ENCODE assay signal across 8 cellular contexts in the genomic region with DNA sequence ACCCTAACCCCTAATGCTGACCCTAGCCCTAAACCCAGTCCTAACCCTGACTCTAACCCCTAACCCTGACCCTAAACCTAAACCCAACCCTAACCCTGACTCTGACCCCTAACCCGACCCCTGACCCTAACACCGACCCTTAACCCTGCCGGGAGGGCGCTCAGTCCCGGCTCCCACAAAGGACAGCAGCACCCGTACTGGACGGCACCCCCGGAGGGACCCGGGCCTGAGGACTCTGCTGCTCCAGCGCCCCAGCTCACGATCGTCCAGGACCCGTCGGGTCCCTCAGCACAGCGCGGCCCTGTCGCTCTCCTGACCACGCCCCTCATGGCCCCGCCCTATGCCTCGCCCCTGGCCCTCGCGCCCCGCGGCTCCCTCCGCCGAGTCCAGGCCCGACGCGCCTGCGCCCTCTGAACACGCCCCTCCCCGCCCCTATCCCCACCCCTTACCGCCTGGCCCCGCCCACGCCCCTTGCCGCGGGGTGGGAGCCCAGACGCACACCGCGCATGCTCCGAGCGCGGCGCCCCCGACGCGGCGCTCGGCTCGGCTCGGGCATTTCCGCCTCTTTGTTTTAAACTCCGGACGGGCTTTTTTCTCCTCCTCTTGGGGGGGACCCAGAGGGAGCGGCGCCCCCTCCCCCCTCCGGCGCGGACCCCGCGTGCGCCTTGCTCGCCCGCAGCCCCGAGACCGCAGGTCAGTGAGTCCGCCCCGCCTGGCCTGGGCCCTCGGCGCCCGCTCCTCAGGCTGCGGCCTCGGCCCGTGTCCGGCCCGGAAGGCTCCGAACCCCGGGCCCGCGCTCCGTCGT. TPM values are rescaled to one million over a fixed set of nuclear protein-coding genes. Genes with fewer than 3 reads are reported as not detected.
DNase-seq lines count a peak whose midpoint lies in the region; ATAC-seq lines count a peak whose summit lies in the region.

TSS of gene PCGF3 (plus strand) at position 555 of the 805 bp plus-strand sequence. CDS start 27,849 bp downstream, outside the sequence.

- peak within 1 kb of the TSS; percentile 84 for H4K8ac ChIP-seq in mesendoderm (ENCODE audit: low read depth, low read length)

- H2BK5ac ChIP-seq in mesendoderm (ENCODE audit: low read length): peak within 1 kb of the TSS; percentile 59

- peaks cover 7% of the 10 kb centered on the region for H3K36me3 Mint-ChIP-seq in effector memory CD8-positive, alpha-beta T cell (ENCODE audit: insufficient read depth)

- H3K4me3 Mint-ChIP-seq in effector memory CD8-positive, alpha-beta T cell: peak within 1 kb of the TSS; percentile 81 to 86

- no peaks in the 10 kb centered on the region for H3K36me3 ChIP-seq in mesendoderm (ENCODE audit: control insufficient read depth, insufficient read depth, low read length)

- DNase-seq in COR-L47 (lab: John Stamatoyannopoulos, UW): peak; percentile 94
- peak in 74 of 76 experiments; percentile 32 to 98 (median 94) for DNase-seq in HUDEP-2 (lab: John Stamatoyannopoulos, UW; ENCODE audit: unreplicated experiment in 76 of 76)
- peak; percentile 88 for DNase-seq in NOMO-1 treated with dmso at 0.1 percent for 144 hours (lab: John Stamatoyannopoulos, UW; ENCODE audit: unreplicated experiment)
- DNase-seq in activated CD8-positive, alpha-beta memory T cell treated with anti-CD3 and anti-CD28 coated beads for 48 hours (ENCODE audit: low read depth in 2 of 3, low spot score in 2 of 3): peak; percentile 94 to 97 (median 97)
- DNase-seq in effector memory CD8-positive, alpha-beta T cell: peak; percentile 90 to 94 (median 92)
- peak; percentile 96 for DNase-seq in mesendoderm
- DNase-seq in stimulated activated CD8-positive, alpha-beta memory T cell treated with anti-CD3 and anti-CD28 coated beads, Interleukin-12 subunit alpha, Interleukin-12 subunit beta, amount 100 ng/mL, for 4 hours (ENCODE audit: low read depth): peak; percentile 93

- H4K5ac ChIP-seq in mesendoderm (ENCODE audit: low read length): no peak within 1 kb of the TSS

- H3K18ac ChIP-seq in mesendoderm (ENCODE audit: low read length): peak within 1 kb of the TSS; percentile 72

- H3K9ac ChIP-seq in mesendoderm (ENCODE audit: low read length): peak within 1 kb of the TSS; percentile 99

- H3K9me3 Mint-ChIP-seq in effector memory CD8-positive, alpha-beta T cell: no peaks in the 10 kb centered on the region

- peak within 1 kb of the TSS; percentile 49 for H3K27ac ChIP-seq in mesendoderm (ENCODE audit: low read depth, low read length)

- peak within 1 kb of the TSS; percentile 96 for H3K56ac ChIP-seq in mesendoderm (ENCODE audit: low read length)

- peak; percentile 88 for ATAC-seq in GM21390 (IDR thresholded peaks at IDR 0.05; ENCODE audit: unreplicated experiment)
- peak; percentile 95 for ATAC-seq in effector memory CD8-positive, alpha-beta T cell (replicated peaks)

- peak within 1 kb of the TSS; percentile 79 for H3K4me2 ChIP-seq in mesendoderm (ENCODE audit: low read length)

- H3K79me1 ChIP-seq in mesendoderm (ENCODE audit: low read length): peaks cover 21% of the 10 kb centered on the region

- peak within 1 kb of the TSS; percentile 95 for H3K4ac ChIP-seq in mesendoderm (ENCODE audit: low read depth, low read length)

- H2BK15ac ChIP-seq in mesendoderm (replicated peaks; ENCODE audit: low read depth): no peak within 1 kb of the TSS

- peaks cover 22 to 27% of the 10 kb centered on the region in 2 donors for H3K4me1 Mint-ChIP-seq in effector memory CD8-positive, alpha-beta T cell (ENCODE audit: low read depth in 2 of 2)

- H2BK120ac ChIP-seq in mesendoderm (ENCODE audit: low read depth, low read length): peak within 1 kb of the TSS; percentile 50

- H3K23ac ChIP-seq in mesendoderm (ENCODE audit: low read length): peak within 1 kb of the TSS; percentile 89

- peaks cover 35% of the 10 kb centered on the region for H3K79me2 ChIP-seq in mesendoderm (ENCODE audit: control insufficient read depth, insufficient read depth, low read length)

- H3K27me3 Mint-ChIP-seq in effector memory CD8-positive, alpha-beta T cell: no peaks in the 10 kb centered on the region

- no peaks in the 10 kb centered on the region for H3K4me1 ChIP-seq in mesendoderm (ENCODE audit: control insufficient read depth, low read depth, low read length)

- WGBS in mesendoderm (ENCODE audit: extremely low coverage, insufficient coverage, low lambda C conversion rate): no CpG with 5 or more reads among the region's 82 CpGs

- H2AK5ac ChIP-seq in mesendoderm (ENCODE audit: low read length): peak within 1 kb of the TSS; percentile 65

- H3K27ac Mint-ChIP-seq in effector memory CD8-positive, alpha-beta T cell: peak within 1 kb of the TSS; percentile 87 to 91

- peak within 1 kb of the TSS; percentile 88 for H3K4me3 ChIP-seq in mesendoderm (ENCODE audit: low read length)

- H3K27me3 ChIP-seq in mesendoderm (ENCODE audit: insufficient read depth, low read length, poor library complexity): no peaks in the 10 kb centered on the region

RNA-seq across cellular contexts. Expression of gene PCGF3, which starts in this region (rescaled TPM):
- 30.3 TPM for polyA plus RNA-seq in mesendoderm (2013, experiment 1 of 2)
- polyA plus RNA-seq in mesendoderm (2013, experiment 2 of 2): 31.4 TPM

Comparison
In these comparisons a context has a peak if more than half of its experiments do, and no peak if none do; other contexts are left out.
1. Peak in every context shown above with its lines: DNase-seq, ATAC-seq, H3K4me3 ChIP-seq and H3K27ac ChIP-seq.